ENCODE assay signal across 21 cellular contexts in genomic region chr7:132417037-132417906, GRCh38.
DNase-seq lines count a peak whose midpoint lies in the region; ATAC-seq, FAIRE-seq and TF ChIP-seq lines count a peak whose summit lies in the region.
"Had no signal": no experiment of that assay in that cellular context is flagged by ENCODE, and none has a peak within 500 bp of the region (broad histone marks: within the 10 kb centered on the region; RNA-seq: fewer than 3 reads in every experiment).

No MANE protein-coding gene starts in this region.

- H3K4me3 ChIP-seq in K562 (no peak overlapping the region), mesenchymal stem cell (ENCODE audit: insufficient read depth in 1 of 2, low read depth in 1 of 2, low read length in 2 of 2) (no peak overlapping the region), small intestine (ENCODE audit: low read depth in 1 of 2, low read length in 2 of 2) (no peak overlapping the region), mammary epithelial cell (replicated peaks in 1 of 3; ENCODE audit: insufficient read depth in 1 of 3, low read depth in 2 of 3, low read length in 3 of 3) (no peak overlapping the region), SJCRH30 (no peak overlapping the region)
- H3K4me3 ChIP-seq: GM12878, GM23338, PC-9, SJSA1 had no signal

- H3K27me3 Mint-ChIP-seq in activated CD4-positive, alpha-beta memory T cell treated with anti-CD3 and anti-CD28 coated beads for 36 hours: no peaks in the 10 kb centered on the region
- H3K27me3 Mint-ChIP-seq: CD4-positive, alpha-beta memory T cell had no signal

- H3K79me2 ChIP-seq in K562 (ENCODE audit: control insufficient read depth, insufficient read depth, low read length): no peaks in the 10 kb centered on the region
- H3K79me2 ChIP-seq in mammary epithelial cell (ENCODE audit: insufficient read depth, low read length): no peaks in the 10 kb centered on the region

- in situ Hi-C loops in K562 (cut with MboI): no loop called here
- in situ Hi-C loops in mammary epithelial cell (cut with MboI; ENCODE audit: low sequenced_read_pairs in 2 of 2): no loop called here

- TF ChIP-seq CTCF in K562 (IDR thresholded peaks at IDR 0.05 in 2 of 3, conservative IDR thresholded peaks at IDR 0.05 in 1 of 3; ENCODE audit: insufficient read depth in 2 of 3, low read depth in 1 of 3, low read length in 3 of 3) (no peak), mammary epithelial cell (conservative IDR thresholded peaks at IDR 0.05 in 1 of 2, IDR thresholded peaks at IDR 0.05 in 1 of 2; ENCODE audit: extremely low read depth in 1 of 2, insufficient read depth in 1 of 2, low read depth in 1 of 2, low read length in 2 of 2) (no peak)

- no peak overlapping the region for H2AK5ac ChIP-seq in mesenchymal stem cell (ENCODE audit: low read length, severe bottlenecking)

- H3K9me3 ChIP-seq in K562 (replicated peaks; ENCODE audit: control insufficient read depth, insufficient read depth, low read depth, low read length) (no peaks in the 10 kb centered on the region), mesenchymal stem cell (ENCODE audit: control insufficient read depth, low read length) (peaks cover 3% of the 10 kb centered on the region), small intestine (ENCODE audit: control insufficient read depth, low read depth) (no peaks in the 10 kb centered on the region), mammary epithelial cell (replicated peaks; ENCODE audit: insufficient read depth, low read length) (no peaks in the 10 kb centered on the region), SJCRH30 (replicated peaks) (no peaks in the 10 kb centered on the region)
- H3K9me3 ChIP-seq: BE2C, SJSA1 had no signal

- intact Hi-C loops in K562 (cut with micrococcal nuclease) (no loop called here), mammary epithelial cell (cut with micrococcal nuclease) (no loop called here)
- intact Hi-C loops in activated CD4-positive, alpha-beta memory T cell treated with anti-CD3 and anti-CD28 coated beads for 36 hours (cut with micrococcal nuclease): no loop called here

- peaks cover 3% of the 10 kb centered on the region for H3K4me1 Mint-ChIP-seq in activated CD4-positive, alpha-beta memory T cell treated with anti-CD3 and anti-CD28 coated beads for 36 hours (ENCODE audit: low read depth)

- no peak for ATAC-seq in K562
- ATAC-seq: GM12878, GM23338 had no signal

- BruUV-seq in K562 (replicated peaks; lab: Mats Ljungman, UMichigan) (no TSS peak), mammary epithelial cell (replicated peaks; lab: Mats Ljungman, UMichigan) (no TSS peak)

- no peak overlapping the region for H2BK15ac ChIP-seq in mesenchymal stem cell (ENCODE audit: low read depth, poor library complexity, severe bottlenecking)

- TF ChIP-seq POLR2A in K562 (conservative IDR thresholded peaks at IDR 0.05): no peak

- peak overlapping the region; percentile 55 to 63 for H3K18ac ChIP-seq in mesenchymal stem cell (ENCODE audit: low read depth in 1 of 2, low read length in 2 of 2)

- no peak overlapping the region for H3K23ac ChIP-seq in mesenchymal stem cell (ENCODE audit: low read length in 2 of 2)

- DNase-seq in HEK293T (ENCODE audit: extremely low spot score) (no peak), K562 (ENCODE audit: extremely low read depth in 1 of 4, low spot score in 3 of 4) (no peak), mesenchymal stem cell (peak; percentile 56), small intestine (peak; percentile 72), mammary epithelial cell (no peak), SJCRH30 (no peak)
- no peak for DNase-seq in activated CD4-positive, alpha-beta memory T cell treated with anti-CD3 and anti-CD28 coated beads for 36 hours
- DNase-seq: BE2C; CD4-positive, alpha-beta memory T cell; DND-41; GDM1; KG1; NCI-H1436; NCI-H2029; NCI-H2171; NCI-H446; PC-9 had no signal

- FAIRE-seq in K562 (lab: Jason Lieb, UNC) (no peak), small intestine (lab: Jason Lieb, UNC) (no peak)
- FAIRE-seq: GM12878, GM18507 had no signal

- H4K8ac ChIP-seq in mesenchymal stem cell (ENCODE audit: low read length): peak overlapping the region; percentile 81

- H2BK5ac ChIP-seq in mesenchymal stem cell (ENCODE audit: low read depth, low read length, poor library complexity, severe bottlenecking): no peak overlapping the region

- no peak overlapping the region for H3K4me3 Mint-ChIP-seq in activated CD4-positive, alpha-beta memory T cell treated with anti-CD3 and anti-CD28 coated beads for 36 hours
- H3K4me3 Mint-ChIP-seq: CD4-positive, alpha-beta memory T cell; GM23338 had no signal

- no peak for TF ChIP-seq EP300 in K562 (IDR thresholded peaks at IDR 0.05; ENCODE audit: low read length)

- peak overlapping the region; percentile 61 to 67 for H2BK12ac ChIP-seq in mesenchymal stem cell (ENCODE audit: low read length in 2 of 2)

- CTCF ChIA-PET in HEK293T (lab: Yijun Ruan, JAX): no interaction called here
- CTCF ChIA-PET in K562 (lab: Yijun Ruan, JAX; ENCODE audit: low intra/inter-chr PET ratio): no interaction called here
- CTCF ChIA-PET in mammary epithelial cell (lab: Charles Lee; ENCODE audit: low non-redundant PET): no interaction called here
- CTCF ChIA-PET in activated CD4-positive, alpha-beta memory T cell treated with anti-CD3 and anti-CD28 coated beads for 36 hours (lab: Charles Lee): no interaction called here

- under 1% methylated on average over 10 of the region's 10 CpGs for whole genome bisulfite sequencing in K562 (ENCODE audit: insufficient coverage, low coverage, missing lambda C conversion rate)
- 42% methylated on average over 10 of the region's 10 CpGs for WGBS in mesenchymal stem cell
- 36 to 64% (median 55%) methylated on average over 10 of the region's 10 CpGs for WGBS in small intestine, 3 donors
- WGBS in mammary epithelial cell (ENCODE audit: low coverage, missing lambda C conversion rate): 45% methylated on average over 8 of the region's 10 CpGs

- H3K9ac ChIP-seq in K562 (ENCODE audit: insufficient read depth in 1 of 2, low read depth in 2 of 2, low read length in 2 of 2): no peak overlapping the region
- no peak overlapping the region for H3K9ac ChIP-seq in mesenchymal stem cell (ENCODE audit: low read length)
- H3K9ac ChIP-seq in mammary epithelial cell (ENCODE audit: insufficient read depth, low read length): no peak overlapping the region

- H3K36me3 Mint-ChIP-seq in activated CD4-positive, alpha-beta memory T cell treated with anti-CD3 and anti-CD28 coated beads for 36 hours: peaks cover 2% of the 10 kb centered on the region

- no peak overlapping the region for H3K27ac ChIP-seq in K562 (ENCODE audit: extremely low read depth, low read depth, low read length)
- no peak overlapping the region for H3K27ac ChIP-seq in mesenchymal stem cell (ENCODE audit: low read length, poor library complexity, severe bottlenecking)
- no peak overlapping the region for H3K27ac ChIP-seq in small intestine (ENCODE audit: low read depth in 1 of 2, low read length in 1 of 2)
- H3K27ac ChIP-seq in mammary epithelial cell (ENCODE audit: insufficient read depth, low read depth, low read length): no peak overlapping the region
- no peak overlapping the region for H3K27ac ChIP-seq in SJCRH30
- H3K27ac ChIP-seq: PC-9, SJSA1 had no signal

- peak overlapping the region; percentile 78 for H4K91ac ChIP-seq in mesenchymal stem cell (ENCODE audit: low read length)

- no peaks in the 10 kb centered on the region for H3K9me1 ChIP-seq in K562 (ENCODE audit: control insufficient read depth, insufficient read depth, low read length)

- no peaks in the 10 kb centered on the region for H3K79me1 ChIP-seq in mesenchymal stem cell (replicated peaks; ENCODE audit: low read length, poor library complexity, severe bottlenecking)

- H2AFZ ChIP-seq in K562 (ENCODE audit: low read depth, low read length) (no peak overlapping the region), mesenchymal stem cell (ENCODE audit: low read depth, low read length) (peak overlapping the region; percentile 3), mammary epithelial cell (ENCODE audit: low read depth, low read length) (no peak overlapping the region)
- H2AFZ ChIP-seq: GM23338, PC-9 had no signal

- no peak for TF ChIP-seq RAD21 in K562 (CRISPR knock-in tag; conservative IDR thresholded peaks at IDR 0.05 in 1 of 2, IDR thresholded peaks at IDR 0.05 in 1 of 2)

- H3K4me1 ChIP-seq in K562 (replicated peaks in 1 of 2; ENCODE audit: control insufficient read depth in 2 of 2, insufficient read depth in 2 of 2, low read length in 2 of 2): peaks cover 0 to 4% of the 10 kb centered on the region in 2 experiments; a peak in 3 of 5 replicates
- peaks cover 4% of the 10 kb centered on the region for H3K4me1 ChIP-seq in mesenchymal stem cell (ENCODE audit: control insufficient read depth, insufficient read depth, low read depth, low read length)
- no peaks in the 10 kb centered on the region for H3K4me1 ChIP-seq in small intestine (ENCODE audit: control insufficient read depth in 2 of 2, insufficient read depth in 1 of 2, low read depth in 1 of 2, low read length in 1 of 2)
- no peaks in the 10 kb centered on the region for H3K4me1 ChIP-seq in mammary epithelial cell (ENCODE audit: insufficient read depth, low read length)
- peaks cover 11% of the 10 kb centered on the region for H3K4me1 ChIP-seq in SJCRH30
- H3K4me1 ChIP-seq: SJSA1 had no signal

- H3K27me3 ChIP-seq in K562 (ENCODE audit: control insufficient read depth in 2 of 2, insufficient read depth in 2 of 2, low read length in 2 of 2) (peaks cover 0 to 9% of the 10 kb centered on the region in 2 experiments; a peak in 2 of 5 replicates), mesenchymal stem cell (ENCODE audit: control insufficient read depth in 1 of 2, insufficient read depth in 1 of 2, low read length in 2 of 2) (peaks cover 0 to 19% of the 10 kb centered on the region in 2 experiments), small intestine (ENCODE audit: control insufficient read depth in 2 of 2, insufficient read depth in 2 of 2, low read length in 2 of 2) (no peaks in the 10 kb centered on the region), mammary epithelial cell (ENCODE audit: insufficient read depth, low read length) (no peaks in the 10 kb centered on the region), SJCRH30 (no peaks in the 10 kb centered on the region)
- H3K27me3 ChIP-seq: BE2C, SJSA1 had no signal

- H3K27ac Mint-ChIP-seq in activated CD4-positive, alpha-beta memory T cell treated with anti-CD3 and anti-CD28 coated beads for 36 hours: no peak overlapping the region
- H3K27ac Mint-ChIP-seq: GM23338 had no signal

- no peaks in the 10 kb centered on the region for H3K36me3 ChIP-seq in K562 (ENCODE audit: control insufficient read depth, insufficient read depth, low read length)
- no peaks in the 10 kb centered on the region for H3K36me3 ChIP-seq in mesenchymal stem cell (ENCODE audit: control insufficient read depth in 1 of 2, insufficient read depth in 2 of 2, low read depth in 1 of 2, low read length in 2 of 2)
- H3K36me3 ChIP-seq in small intestine (ENCODE audit: control insufficient read depth in 2 of 2, insufficient read depth in 2 of 2, low read length in 2 of 2): no peaks in the 10 kb centered on the region
- H3K36me3 ChIP-seq in mammary epithelial cell (ENCODE audit: insufficient read depth, low read length): no peaks in the 10 kb centered on the region
- H3K36me3 ChIP-seq in SJCRH30: no peaks in the 10 kb centered on the region
- H3K36me3 ChIP-seq: BE2C, SJSA1 had no signal

- H3K4ac ChIP-seq in mesenchymal stem cell (ENCODE audit: low read depth in 1 of 2, low read length in 2 of 2): peak overlapping the region in 1 of 2 experiments; percentile 13

- POLR2A ChIA-PET in HEK293T (lab: Yijun Ruan, JAX): no interaction called here
- POLR2A ChIA-PET in K562 (lab: Yijun Ruan, JAX): interaction anchor here (0.6 to 0.7 kb wide), 2 partner anchors 24 to 49 kb away, joined by 3 to 4 read pairs; no protein-coding TSS in a partner anchor
- POLR2A ChIA-PET in activated CD4-positive, alpha-beta memory T cell treated with anti-CD3 and anti-CD28 coated beads for 36 hours (lab: Charles Lee): no interaction called here

- no peak overlapping the region for H2BK120ac ChIP-seq in mesenchymal stem cell (ENCODE audit: low read depth, low read length)

- dilution Hi-C loops in mammary epithelial cell (cut with HindIII; ENCODE audit: low sequenced_read_pairs): no loop called here

- peaks cover 8% of the 10 kb centered on the region for H3K9me3 Mint-ChIP-seq in activated CD4-positive, alpha-beta memory T cell treated with anti-CD3 and anti-CD28 coated beads for 36 hours

- no peaks in the 10 kb centered on the region for H4K20me1 ChIP-seq in K562 (replicated peaks; ENCODE audit: control insufficient read depth, insufficient read depth, low read length)
- no peaks in the 10 kb centered on the region for H4K20me1 ChIP-seq in mammary epithelial cell (ENCODE audit: insufficient read depth, low read length)

- no peak overlapping the region for H3K14ac ChIP-seq in mesenchymal stem cell (ENCODE audit: low read length in 2 of 2)

- H3K4me2 ChIP-seq in K562 (ENCODE audit: insufficient read depth, low read length) (no peak overlapping the region), mesenchymal stem cell (ENCODE audit: low read length, poor library complexity, severe bottlenecking) (no peak overlapping the region), mammary epithelial cell (ENCODE audit: insufficient read depth, low read depth, low read length) (no peak overlapping the region)
- H3K4me2 ChIP-seq: GM23338, PC-9 had no signal

Comparison
In these comparisons a context has a peak if more than half of its experiments do, and no peak if none do; other contexts are left out.
1. DNase-seq: peak in mesenchymal stem cell (single experiment) and small intestine (single experiment); none in HEK293T (single experiment), K562 (0 of 4), mammary epithelial cell (single experiment), SJCRH30 (0 of 2) and activated CD4-positive, alpha-beta memory T cell treated with anti-CD3 and anti-CD28 coated beads for 36 hours (single experiment).